15 cellular contexts compared by ENCODE assay signal in genomic region chr20:62973033-62973745, GRCh38. TPM values are rescaled to one million over a fixed set of nuclear protein-coding genes. Genes with fewer than 3 reads are reported as not detected.
DNase-seq lines count a peak whose midpoint lies in the region; ATAC-seq and TF ChIP-seq lines count a peak whose summit lies in the region.
"Had no signal": no experiment of that assay in that cellular context is flagged by ENCODE, and none has a peak within 500 bp of the region (broad histone marks: within the 10 kb centered on the region; RNA-seq: fewer than 3 reads in every experiment).

No MANE protein-coding gene starts in this region.

- CTCF ChIA-PET in RWPE1 (lab: Yijun Ruan, JAX) = interaction anchor here (0.5 to 1.5 kb wide), 21 partner anchors 9 to 1288 kb away, joined by 3 to 24 read pairs (median 4); partner anchors contain the start of gene BHLHE23

- H3K9me3 ChIP-seq in heart right ventricle (no peaks in the 10 kb centered on the region), WERI-Rb-1 (ENCODE audit: severe bottlenecking) (no peaks in the 10 kb centered on the region), left lung (no peaks in the 10 kb centered on the region), vagina (no peaks in the 10 kb centered on the region)
- H3K9me3 ChIP-seq: mucosa of descending colon had no signal

- H3K4me3 ChIP-seq in heart right ventricle (peak overlapping the region in 7 of 10 donors; percentile 14 to 45 (median 34)), WERI-Rb-1 (ENCODE audit: low read depth, low read length) (no peak overlapping the region), left lung (no peak overlapping the region), vagina (peak overlapping the region; percentile 18 to 44)
- H3K4me3 ChIP-seq: mucosa of descending colon had no signal

- POLR2A ChIA-PET in RWPE1 (lab: Yijun Ruan, JAX; ENCODE audit: low non-redundant PET) = no interaction called here

- TF ChIP-seq CTCF in heart right ventricle (IDR thresholded peaks at IDR 0.05) (no peak), WERI-Rb-1 (IDR thresholded peaks at IDR 0.05; ENCODE audit: low read depth, low read length) (no peak), left lung (IDR thresholded peaks at IDR 0.05) (no peak), vagina (IDR thresholded peaks at IDR 0.05) (no peak), RWPE1 (conservative IDR thresholded peaks at IDR 0.05; ENCODE audit: low read depth) (no peak)

- ATAC-seq in heart right ventricle (peak in 3 of 8 donors; percentile 2 to 5 (median 5)), left cardiac atrium (no peak), left lung (peak; percentile 6), HG02973 (IDR thresholded peaks at IDR 0.05; ENCODE audit: unreplicated experiment) (no peak)

- H3K4me1 ChIP-seq in heart right ventricle = peaks cover 0 to 16% (median 8%) of the 10 kb centered on the region in 9 donors
- H3K4me1 ChIP-seq in left lung = peaks cover 4 to 8% of the 10 kb centered on the region in 2 donors
- peaks cover 12% of the 10 kb centered on the region for H3K4me1 ChIP-seq in vagina

- no peaks in the 10 kb centered on the region for H3K36me3 ChIP-seq in heart right ventricle
- H3K36me3 ChIP-seq in WERI-Rb-1 = no peaks in the 10 kb centered on the region
- no peaks in the 10 kb centered on the region for H3K36me3 ChIP-seq in left lung
- no peaks in the 10 kb centered on the region for H3K36me3 ChIP-seq in vagina

- DNase-seq in heart right ventricle (no peak), left cardiac atrium (no peak), WERI-Rb-1 (no peak), left lung (no peak), vagina (ENCODE audit: extremely low spot score in 2 of 2) (no peak), GF-D8 (lab: John Stamatoyannopoulos, UW) (no peak), RWPE1 (ENCODE audit: low spot score) (no peak)
- DNase-seq: SIG-M5 had no signal

- no peak for TF ChIP-seq POLR2A in vagina (IDR thresholded peaks at IDR 0.05)

- H3K27me3 ChIP-seq in heart right ventricle = peaks cover 15 to 83% (median 72%) of the 10 kb centered on the region in 7 donors
- H3K27me3 ChIP-seq in WERI-Rb-1 (ENCODE audit: insufficient read depth, low read depth, severe bottlenecking) = no peaks in the 10 kb centered on the region
- H3K27me3 ChIP-seq in left lung = peaks cover 38 to 90% of the 10 kb centered on the region in 2 donors
- peaks cover 16% of the 10 kb centered on the region for H3K27me3 ChIP-seq in vagina

- H3K27ac ChIP-seq in heart right ventricle (no peak overlapping the region), WERI-Rb-1 (peak overlapping the region; percentile 35), left lung (no peak overlapping the region), vagina (no peak overlapping the region), RWPE1 (no peak overlapping the region)

- WGBS in heart right ventricle, 2 donors = 18 to 20% methylated on average over 39 of the region's 39 CpGs

- intact Hi-C loops in heart right ventricle (cut with DNase I) (loop anchor here in 5 of 10 donors (2.0 kb wide), 1 partner anchor 36 kb away; no protein-coding TSS in a partner anchor), left cardiac atrium (cut with DNase I) (no loop called here), left lung (cut with DNase I) (no loop called here), vagina (cut with DNase I) (no loop called here)

RNA-seq across cellular contexts. Expression of gene SLC17A9, which starts 20.7 kb away (rescaled TPM):
- 1 to 10 TPM in 4 of 10 donors, under 1 TPM in 6; 0.19 to 3.6 (median 0.62) TPM for total RNA-seq in heart right ventricle
- polyA plus RNA-seq in heart right ventricle = 1 to 10 TPM; 2.3 to 8.3 TPM
- total RNA-seq in left cardiac atrium = 1 to 10 TPM; 2.1 to 5.7 TPM
- total RNA-seq in left lung = 10 to 100 TPM; 16.1 to 18.1 TPM
- 2.5 TPM for total RNA-seq in vagina

RNA-seq across cellular contexts. Expression of gene BHLHE23, which starts 33.6 kb away (rescaled TPM):
- total RNA-seq in heart right ventricle (not detected), left cardiac atrium (not detected), left lung (not detected), vagina (not detected)
- polyA plus RNA-seq in heart right ventricle = under 1 TPM in 1 of 2 donors, not detected in 1; 0.03 TPM
- total RNA-seq: activated CD4-positive, alpha-beta T cell treated with anti-CD3 and anti-CD28 coated beads, Interleukin-2, amount 10 ng/mL, durations not matched to agents 7 days and 5 days; activated naive CD8-positive, alpha-beta T cell treated with anti-CD3 and anti-CD28 coated beads for 36 hours; epithelial cell of proximal tubule; kidney epithelial cell; mucosa of descending colon; pulmonary artery endothelial cell had no signal

RNA-seq across cellular contexts. Expression of gene GID8, which starts 35.2 kb away (rescaled TPM):
- total RNA-seq in heart right ventricle (10 to 100 TPM; 13.7 to 19.9 (median 16.7) TPM), left cardiac atrium (10 to 100 TPM; 16.8 to 20.2 TPM), left lung (10 to 100 TPM; 24.5 to 25.4 TPM), vagina (30.2 TPM)
- 10 to 100 TPM in 1 of 2 donors, 1 to 10 TPM in 1; 7.0 to 10.2 TPM for polyA plus RNA-seq in heart right ventricle

RNA-seq across cellular contexts. Expression of gene DIDO1, which starts 46.9 kb away (rescaled TPM):
- total RNA-seq in heart right ventricle (10 to 100 TPM; 31.4 to 44.6 (median 37.6) TPM), left cardiac atrium (10 to 100 TPM; 33.8 to 39.1 TPM), left lung (10 to 100 TPM; 38.1 to 45.7 TPM), vagina (58.7 TPM)
- 10 to 100 TPM; 16.0 to 21.9 TPM for polyA plus RNA-seq in heart right ventricle

Comparison
In these comparisons a context has a peak if more than half of its experiments do, and no peak if none do; other contexts are left out.
1. H3K4me3 ChIP-seq: peak in heart right ventricle (7 of 10) and vagina (2 of 2); none in WERI-Rb-1 (single experiment) and left lung (0 of 2).